ENCODE assay signal across 10 cellular contexts in the genomic region with DNA sequence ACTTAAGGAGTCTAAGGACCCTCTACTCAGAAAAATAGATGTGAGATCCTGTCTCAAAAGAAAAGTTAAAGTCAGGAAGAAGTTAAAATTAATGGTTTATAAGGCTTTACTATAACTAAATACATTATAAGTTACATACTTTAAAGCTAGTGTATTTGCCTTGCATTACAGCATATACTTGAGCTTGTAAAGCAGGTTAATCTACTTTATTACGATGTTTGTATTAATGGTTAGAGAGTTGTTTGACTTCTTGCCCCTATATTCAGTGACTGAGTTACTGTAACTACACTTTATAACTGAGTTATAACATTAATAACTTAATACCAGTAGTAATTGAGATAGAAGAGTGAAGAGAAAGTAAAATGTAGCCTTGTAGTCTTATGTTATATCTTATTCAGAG. TPM values are rescaled to one million over a fixed set of nuclear protein-coding genes. Genes with fewer than 3 reads are reported as not detected.
A peak's percentile ranks its signal among the peaks of the same experiment; 100 is the strongest.
DNase-seq lines count a peak whose midpoint lies in the region; ATAC-seq and TF ChIP-seq lines count a peak whose summit lies in the region.
"Had no signal": no experiment of that assay in that cellular context is flagged by ENCODE, and none has a peak within 500 bp of the region (broad histone marks: within the 10 kb centered on the region; RNA-seq: fewer than 3 reads in every experiment).

No MANE protein-coding gene starts in this region.

- H3K27ac Mint-ChIP-seq in MCF 10A (ENCODE audit: low read depth, unreplicated experiment) (peak overlapping the region; percentile 76), type B pancreatic cell (peak overlapping the region; percentile 85)

- H3K9me3 ChIP-seq in mammary epithelial cell (replicated peaks; ENCODE audit: insufficient read depth, low read length) (no peaks in the 10 kb centered on the region), PC-9 (ENCODE audit: insufficient read depth, low read depth) (no peaks in the 10 kb centered on the region), left lung (no peaks in the 10 kb centered on the region)

- H3K4me3 Mint-ChIP-seq in MCF 10A (ENCODE audit: unreplicated experiment): no peak overlapping the region
- peak overlapping the region; percentile 21 for H3K4me3 Mint-ChIP-seq in type B pancreatic cell

- CTCF ChIA-PET in MCF 10A (lab: Yijun Ruan, JAX) (no interaction called here), mammary epithelial cell (lab: Charles Lee; ENCODE audit: low non-redundant PET) (interaction anchor here (0.7 kb wide), 1 partner anchor 1237 kb away, joined by 3 read pairs; no protein-coding TSS in a partner anchor), PC-9 (lab: Charles Lee) (no interaction called here)

- H3K4me1 Mint-ChIP-seq in MCF 10A (ENCODE audit: insufficient read depth, unreplicated experiment) (peaks cover 24% of the 10 kb centered on the region), type B pancreatic cell (ENCODE audit: unreplicated experiment) (peaks cover 21% of the 10 kb centered on the region)

- H3K4me1 ChIP-seq in mammary epithelial cell (ENCODE audit: insufficient read depth, low read length) (no peaks in the 10 kb centered on the region), PC-9 (replicated peaks; ENCODE audit: insufficient read depth) (peaks cover 46% of the 10 kb centered on the region), left lung (peaks cover 33 to 57% of the 10 kb centered on the region in 2 donors)

- no peak overlapping the region for H3K9ac ChIP-seq in mammary epithelial cell (ENCODE audit: insufficient read depth, low read length)

- H3K36me3 ChIP-seq in mammary epithelial cell (ENCODE audit: insufficient read depth, low read length) (peaks cover 6% of the 10 kb centered on the region), PC-9 (ENCODE audit: low read depth) (peaks cover 33% of the 10 kb centered on the region), left lung (peaks cover 0 to 37% of the 10 kb centered on the region in 2 donors)

- TF ChIP-seq CTCF in MCF 10A (IDR thresholded peaks at IDR 0.05; ENCODE audit: unreplicated experiment) (no peak), mammary epithelial cell (conservative IDR thresholded peaks at IDR 0.05 in 1 of 2, IDR thresholded peaks at IDR 0.05 in 1 of 2; ENCODE audit: extremely low read depth in 1 of 2, insufficient read depth in 1 of 2, low read depth in 1 of 2, low read length in 2 of 2) (no peak), PC-9 (conservative IDR thresholded peaks at IDR 0.05) (no peak), left lung (IDR thresholded peaks at IDR 0.05) (no peak), type B pancreatic cell (conservative IDR thresholded peaks at IDR 0.05) (no peak)

- H3K79me2 ChIP-seq in mammary epithelial cell (ENCODE audit: insufficient read depth, low read length) (peaks cover 100% of the 10 kb centered on the region), PC-9 (ENCODE audit: low read depth) (peaks cover 99% of the 10 kb centered on the region)

- WGBS in mammary epithelial cell (ENCODE audit: low coverage, missing lambda C conversion rate): 95% methylated on average over 1 of the region's 1 CpG

- H3K27ac ChIP-seq in mammary epithelial cell (ENCODE audit: insufficient read depth, low read depth, low read length) (no peak overlapping the region), PC-9 (peak overlapping the region; percentile 64), left lung (peak overlapping the region in 1 of 2 donors; percentile 38)

- H3K36me3 Mint-ChIP-seq in MCF 10A (ENCODE audit: insufficient read depth, unreplicated experiment): peaks cover 71% of the 10 kb centered on the region
- peaks cover 11% of the 10 kb centered on the region for H3K36me3 Mint-ChIP-seq in type B pancreatic cell

- H3K9me3 Mint-ChIP-seq in MCF 10A (ENCODE audit: unreplicated experiment) (no peaks in the 10 kb centered on the region), type B pancreatic cell (no peaks in the 10 kb centered on the region)

- no peak overlapping the region for H3K4me3 ChIP-seq in mammary epithelial cell (replicated peaks in 1 of 3; ENCODE audit: insufficient read depth in 1 of 3, low read depth in 2 of 3, low read length in 3 of 3)
- peak overlapping the region; percentile 9; the same call in 1 of the 2 replicates for H3K4me3 ChIP-seq in PC-9
- no peak overlapping the region for H3K4me3 ChIP-seq in left lung

- H4K20me1 ChIP-seq in mammary epithelial cell (ENCODE audit: insufficient read depth, low read length) (peaks cover 29% of the 10 kb centered on the region), PC-9 (ENCODE audit: insufficient read depth) (peaks cover 98% of the 10 kb centered on the region)

- no TSS peak for BruUV-seq in MCF 10A (replicated peaks; lab: Mats Ljungman, UMichigan)
- BruUV-seq in mammary epithelial cell (replicated peaks; lab: Mats Ljungman, UMichigan): no TSS peak
- no TSS peak for BruUV-seq in PC-9 (replicated peaks; lab: Mats Ljungman, UMichigan)

- H3K27me3 ChIP-seq in mammary epithelial cell (ENCODE audit: insufficient read depth, low read length): no peaks in the 10 kb centered on the region
- H3K27me3 ChIP-seq in PC-9 (ENCODE audit: insufficient read depth, low read depth): no peaks in the 10 kb centered on the region
- H3K27me3 ChIP-seq in left lung: no peaks in the 10 kb centered on the region

- H3K9me2 ChIP-seq in PC-9 (ENCODE audit: insufficient read depth): no peaks in the 10 kb centered on the region

- H3F3A ChIP-seq in PC-9 (ENCODE audit: insufficient read depth, low read depth): peaks cover 56% of the 10 kb centered on the region

- H2AFZ ChIP-seq in mammary epithelial cell (ENCODE audit: low read depth, low read length) (no peak overlapping the region), PC-9 (no peak overlapping the region)

- POLR2A ChIA-PET in MCF 10A (lab: Yijun Ruan, JAX): interaction anchor here (1.0 to 3.1 kb wide), 5 partner anchors 11 to 65 kb away, joined by 3 to 27 read pairs (median 6); a partner anchor contains a TSS
- POLR2A ChIA-PET in PC-9 (lab: Charles Lee; ENCODE audit: unreplicated experiment): interaction anchor here (0.7 to 0.9 kb wide), 3 partner anchors 22 to 220 kb away, joined by 3 to 9 read pairs (median 4); no protein-coding TSS in a partner anchor

- H3K4me2 ChIP-seq in mammary epithelial cell (ENCODE audit: insufficient read depth, low read depth, low read length) (no peak overlapping the region), PC-9 (peak overlapping the region; percentile 50)

- peak; percentile 44 for ATAC-seq in left lung
- no peak for ATAC-seq in GM21737 (IDR thresholded peaks at IDR 0.05; ENCODE audit: unreplicated experiment)
- no peak for ATAC-seq in GM18870 (IDR thresholded peaks at IDR 0.05; ENCODE audit: unreplicated experiment)

- in situ Hi-C loops in mammary epithelial cell (cut with MboI; ENCODE audit: low sequenced_read_pairs in 2 of 2): no loop called here

- intact Hi-C loops in MCF 10A (cut with micrococcal nuclease) (no loop called here), mammary epithelial cell (cut with micrococcal nuclease) (no loop called here), PC-9 (cut with micrococcal nuclease; ENCODE audit: unreplicated experiment) (loop anchor here (2.0 kb wide), 1 partner anchor 24 kb away; a partner anchor contains a TSS), left lung (cut with DNase I) (no loop called here)

- no peaks in the 10 kb centered on the region for H3K27me3 Mint-ChIP-seq in MCF 10A (ENCODE audit: insufficient read depth, unreplicated experiment)
- no peaks in the 10 kb centered on the region for H3K27me3 Mint-ChIP-seq in type B pancreatic cell

- dilution Hi-C loops in mammary epithelial cell (cut with HindIII; ENCODE audit: low sequenced_read_pairs): no loop called here

- DNase-seq in MCF 10A (ENCODE audit: unreplicated experiment) (no peak), mammary epithelial cell (no peak), PC-9 (peak in 1 of 2 experiments; percentile 77), left lung (no peak), type B pancreatic cell (ENCODE audit: extremely low spot score, unreplicated experiment) (no peak), globus pallidus (ENCODE audit: low spot score) (no peak)
- DNase-seq: activated CD8-positive, alpha-beta memory T cell treated with anti-CD3 and anti-CD28 coated beads, Interleukin-2, amount 50 U/mL, for 48 hours; stimulated activated CD4-positive, alpha-beta T cell treated with anti-CD3 and anti-CD28 coated beads, Interleukin-2, amount 100 ng/mL, for 48 hours had no signal

RNA-seq across cellular contexts. Expression of a gene that starts 22.8 kb away (rescaled TPM):
- 240 and 288 TPM in 2 replicates for total RNA-seq in MCF 10A (2022)
- total RNA-seq in mammary epithelial cell: 100 to 1,000 TPM; 266 to 356 TPM
- polyA plus RNA-seq in mammary epithelial cell: 267 TPM
- polyA minus RNA-seq in mammary epithelial cell: 336 TPM
- 164 and 206 TPM in 2 replicates for total RNA-seq in PC-9 (2021)
- 100 to 1,000 TPM; 315 to 335 TPM for total RNA-seq in left lung
- 209 and 262 TPM in 2 replicates for total RNA-seq in type B pancreatic cell (ENCODE audit: low replicate concordance)
